ENCODE assay signal across 7 cellular contexts in the genomic region with DNA sequence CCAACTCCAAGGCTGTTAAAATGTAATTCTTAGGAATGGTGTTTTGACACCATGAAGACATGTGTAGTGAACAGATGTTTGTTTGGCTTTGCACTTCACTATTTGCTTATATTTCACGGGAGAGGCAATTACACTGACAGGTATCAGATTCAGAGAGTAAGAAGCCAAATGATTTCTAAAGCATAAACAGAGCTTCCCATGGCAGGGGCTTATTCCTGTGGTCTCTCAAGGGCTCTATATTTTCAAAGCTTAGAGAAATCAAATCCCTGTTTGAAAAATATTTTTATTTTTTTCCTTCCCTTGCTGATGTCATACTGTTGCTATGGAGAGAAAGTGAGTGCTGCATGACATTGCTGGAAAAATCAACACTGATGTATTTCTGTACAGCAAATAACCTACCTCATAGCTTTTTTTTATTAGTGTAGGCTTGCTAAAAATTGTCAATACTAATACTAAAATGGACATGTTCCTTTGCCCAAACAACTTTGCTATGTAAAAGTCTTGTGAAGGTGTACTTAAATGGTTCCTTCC.
DNase-seq lines count a peak whose midpoint lies in the region; ATAC-seq and TF ChIP-seq lines count a peak whose summit lies in the region.

No MANE protein-coding gene starts in this region.

- H3K27ac Mint-ChIP-seq in progenitor cell of endocrine pancreas, result peak overlapping the region; percentile 51
- H3K27ac Mint-ChIP-seq in activated naive CD8-positive, alpha-beta T cell treated with anti-CD3 and anti-CD28 coated beads, Interleukin-2, amount 50 U/mL, for 24 hours, result no peak overlapping the region

- H3K4me1 Mint-ChIP-seq in progenitor cell of endocrine pancreas (ENCODE audit: low read depth), result peaks cover 3% of the 10 kb centered on the region
- H3K4me1 Mint-ChIP-seq in activated naive CD8-positive, alpha-beta T cell treated with anti-CD3 and anti-CD28 coated beads, Interleukin-2, amount 50 U/mL, for 24 hours, result peaks cover 7% of the 10 kb centered on the region

- DNase-seq in LHCN-M2 (ENCODE audit: low read depth), result peak; percentile 52
- peak; percentile 62 for DNase-seq in dedifferentiated amniotic fluid mesenchymal stem cell (ENCODE audit: extremely low spot score)
- no peak for DNase-seq in progenitor cell of endocrine pancreas (ENCODE audit: low spot score, unreplicated experiment)
- DNase-seq in activated naive CD8-positive, alpha-beta T cell treated with anti-CD3 and anti-CD28 coated beads, Interleukin-2, amount 50 U/mL, for 24 hours, result no peak

- H3K4me3 Mint-ChIP-seq in progenitor cell of endocrine pancreas (ENCODE audit: low read depth), result no peak overlapping the region
- no peak overlapping the region for H3K4me3 Mint-ChIP-seq in activated naive CD8-positive, alpha-beta T cell treated with anti-CD3 and anti-CD28 coated beads, Interleukin-2, amount 50 U/mL, for 24 hours

- no peak for TF ChIP-seq CTCF in progenitor cell of endocrine pancreas (IDR thresholded peaks at IDR 0.05; ENCODE audit: unreplicated experiment)

- no peaks in the 10 kb centered on the region for H3K9me3 Mint-ChIP-seq in progenitor cell of endocrine pancreas (ENCODE audit: low read depth)
- H3K9me3 Mint-ChIP-seq in activated naive CD8-positive, alpha-beta T cell treated with anti-CD3 and anti-CD28 coated beads, Interleukin-2, amount 50 U/mL, for 24 hours, result no peaks in the 10 kb centered on the region

- peak; percentile 26 for ATAC-seq in GM19351 (IDR thresholded peaks at IDR 0.05; ENCODE audit: unreplicated experiment)
- ATAC-seq in HG03457 (IDR thresholded peaks at IDR 0.05; ENCODE audit: unreplicated experiment), result no peak
- no peak for ATAC-seq in activated naive CD8-positive, alpha-beta T cell treated with anti-CD3 and anti-CD28 coated beads, Interleukin-2, amount 50 U/mL, for 24 hours
- no peak for ATAC-seq in GM19455 (IDR thresholded peaks at IDR 0.05; ENCODE audit: unreplicated experiment)

- no peaks in the 10 kb centered on the region for H3K27me3 Mint-ChIP-seq in progenitor cell of endocrine pancreas
- H3K27me3 Mint-ChIP-seq in activated naive CD8-positive, alpha-beta T cell treated with anti-CD3 and anti-CD28 coated beads, Interleukin-2, amount 50 U/mL, for 24 hours, result no peaks in the 10 kb centered on the region

- no peaks in the 10 kb centered on the region for H3K36me3 Mint-ChIP-seq in progenitor cell of endocrine pancreas (ENCODE audit: insufficient read depth)
- H3K36me3 Mint-ChIP-seq in activated naive CD8-positive, alpha-beta T cell treated with anti-CD3 and anti-CD28 coated beads, Interleukin-2, amount 50 U/mL, for 24 hours (ENCODE audit: low read depth), result peaks cover 16% of the 10 kb centered on the region

Comparison
In these comparisons a context has a peak if more than half of its experiments do, and no peak if none do; other contexts are left out.
1. DNase-seq: peak in LHCN-M2 (single experiment) and dedifferentiated amniotic fluid mesenchymal stem cell (single experiment); none in progenitor cell of endocrine pancreas (single experiment) and activated naive CD8-positive, alpha-beta T cell treated with anti-CD3 and anti-CD28 coated beads, Interleukin-2, amount 50 U/mL, for 24 hours (single experiment).